In the genomic region with DNA sequence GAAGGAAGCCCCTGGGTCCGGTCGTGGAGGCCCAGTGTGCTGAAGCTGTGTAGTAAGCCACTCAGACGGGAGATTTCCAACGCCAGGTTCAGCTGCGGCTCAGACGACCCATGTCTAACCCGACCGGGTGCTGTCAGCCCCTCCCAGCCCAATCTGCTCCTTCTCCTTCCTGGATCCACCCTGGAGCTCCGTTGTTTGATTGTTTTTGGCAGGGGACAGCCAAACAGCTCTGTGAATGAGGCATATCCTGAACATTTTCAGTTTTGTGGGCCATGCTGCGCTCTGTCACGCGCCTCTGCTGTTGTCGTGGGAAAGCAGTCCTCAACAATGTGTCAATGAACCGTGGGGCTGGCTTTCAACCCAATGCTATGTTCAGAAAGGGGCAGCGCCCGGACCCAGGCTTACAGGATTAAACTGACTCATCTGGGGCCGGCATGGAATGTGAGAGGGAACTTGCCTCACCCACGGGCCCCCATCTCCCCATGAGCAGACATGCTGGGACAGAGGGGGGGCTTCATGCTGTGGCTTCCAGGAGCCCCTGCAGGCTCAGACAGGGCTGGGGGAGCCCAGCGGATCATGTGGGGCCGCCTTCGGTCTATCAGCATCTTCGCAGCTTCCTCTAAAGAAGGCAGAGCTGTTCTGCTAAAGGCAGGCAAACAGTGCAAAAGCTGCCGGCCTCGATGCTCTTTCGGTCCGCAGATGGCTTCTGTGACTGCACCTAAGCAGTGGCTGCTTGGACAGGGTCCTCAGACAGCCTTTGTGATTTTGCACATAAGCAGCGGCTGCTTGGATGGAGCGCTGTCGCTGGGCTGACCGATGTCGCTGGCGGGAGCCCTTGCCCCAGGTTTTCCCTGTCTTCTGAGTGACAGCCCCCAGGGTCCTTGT, we compare ENCODE assay signal across 12 cellular contexts.
DNase-seq lines count a peak whose midpoint lies in the region; ATAC-seq and TF ChIP-seq lines count a peak whose summit lies in the region.
"Had no signal": no experiment of that assay in that cellular context is flagged by ENCODE, and none has a peak within 500 bp of the region (broad histone marks: within the 10 kb centered on the region; RNA-seq: fewer than 3 reads in every experiment).

No MANE protein-coding gene starts in this region.

- peak overlapping the region; percentile 3 to 9 for H3K9ac ChIP-seq in duodenal mucosa (ENCODE audit: low read depth in 1 of 2, low read length in 2 of 2)

- H3K27ac ChIP-seq in duodenal mucosa (ENCODE audit: low read depth, low read length) (no peak overlapping the region), right lobe of liver (peak overlapping the region in 1 of 3 donors; percentile 34), upper lobe of right lung (peak overlapping the region; percentile 31)

- H3K4me1 ChIP-seq in duodenal mucosa (ENCODE audit: control insufficient read depth in 1 of 2, insufficient read depth in 2 of 2, low read length in 2 of 2) (peaks cover 17 to 20% of the 10 kb centered on the region in 2 donors), right lobe of liver (peaks cover 0 to 7% (median 0%) of the 10 kb centered on the region in 4 donors), upper lobe of right lung (peaks cover 7% of the 10 kb centered on the region)

- TF ChIP-seq CTCF in right lobe of liver (IDR thresholded peaks at IDR 0.05) (no peak), upper lobe of right lung (IDR thresholded peaks at IDR 0.05) (no peak)

- no peaks in the 10 kb centered on the region for H3K36me3 Mint-ChIP-seq in stimulated activated effector memory CD8-positive, alpha-beta T cell treated with anti-CD3 and anti-CD28 coated beads, Interleukin-12 subunit alpha, Interleukin-12 subunit beta, amount 100 ng/mL, for 72 hours

- H3K9me3 ChIP-seq in duodenal mucosa (ENCODE audit: control insufficient read depth in 1 of 2, low read length in 2 of 2): no peaks in the 10 kb centered on the region
- no peaks in the 10 kb centered on the region for H3K9me3 ChIP-seq in right lobe of liver
- H3K9me3 ChIP-seq in upper lobe of right lung: no peaks in the 10 kb centered on the region
- H3K9me3 ChIP-seq: upper lobe of left lung had no signal

- no peaks in the 10 kb centered on the region for H3K36me3 ChIP-seq in duodenal mucosa (ENCODE audit: control insufficient read depth in 1 of 2, insufficient read depth in 2 of 2, low read length in 2 of 2)
- H3K36me3 ChIP-seq in right lobe of liver: no peaks in the 10 kb centered on the region
- H3K36me3 ChIP-seq in upper lobe of right lung: no peaks in the 10 kb centered on the region
- H3K36me3 ChIP-seq: upper lobe of left lung had no signal

- H3K4me3 ChIP-seq in duodenal mucosa (ENCODE audit: low read depth in 1 of 2, low read length in 2 of 2): peak overlapping the region; percentile 14 to 28
- H3K4me3 ChIP-seq in right lobe of liver: no peak overlapping the region
- no peak overlapping the region for H3K4me3 ChIP-seq in upper lobe of right lung
- H3K4me3 ChIP-seq: upper lobe of left lung had no signal

- peak in 3 of 4 donors; percentile 8 to 12 (median 11) for ATAC-seq in right lobe of liver
- no peak for ATAC-seq in upper lobe of right lung
- ATAC-seq in HG02870 (IDR thresholded peaks at IDR 0.05; ENCODE audit: unreplicated experiment): no peak
- no peak for ATAC-seq in stimulated activated effector memory CD8-positive, alpha-beta T cell treated with anti-CD3 and anti-CD28 coated beads, Interleukin-12 subunit alpha, Interleukin-12 subunit beta, amount 100 ng/mL, for 72 hours

- no peaks in the 10 kb centered on the region for H3K4me1 Mint-ChIP-seq in stimulated activated effector memory CD8-positive, alpha-beta T cell treated with anti-CD3 and anti-CD28 coated beads, Interleukin-12 subunit alpha, Interleukin-12 subunit beta, amount 100 ng/mL, for 72 hours

- 53% methylated on average over 10 of the region's 32 CpGs for whole genome bisulfite sequencing in right lobe of liver (ENCODE audit: insufficient coverage, low coverage, low lambda C conversion rate, missing lambda C conversion rate)

- no peaks in the 10 kb centered on the region for H3K9me3 Mint-ChIP-seq in stimulated activated effector memory CD8-positive, alpha-beta T cell treated with anti-CD3 and anti-CD28 coated beads, Interleukin-12 subunit alpha, Interleukin-12 subunit beta, amount 100 ng/mL, for 72 hours

- H3K27me3 ChIP-seq in duodenal mucosa (ENCODE audit: control insufficient read depth in 1 of 2, insufficient read depth in 2 of 2, low read length in 2 of 2) (no peaks in the 10 kb centered on the region), right lobe of liver (no peaks in the 10 kb centered on the region), upper lobe of right lung (no peaks in the 10 kb centered on the region)
- H3K27me3 ChIP-seq: upper lobe of left lung had no signal

- H3K4me3 Mint-ChIP-seq in stimulated activated effector memory CD8-positive, alpha-beta T cell treated with anti-CD3 and anti-CD28 coated beads, Interleukin-12 subunit alpha, Interleukin-12 subunit beta, amount 100 ng/mL, for 72 hours: no peak overlapping the region

- no peak for TF ChIP-seq POLR2A in right lobe of liver (IDR thresholded peaks at IDR 0.05)

- DNase-seq in NCI-H82 (lab: John Stamatoyannopoulos, UW) (peak; percentile 34), NCI-H82 treated with DMSO at 0.1 percent for 48 hours (lab: John Stamatoyannopoulos, UW; ENCODE audit: unreplicated experiment) (no peak), right lobe of liver (no peak), upper lobe of right lung (no peak), inferior parietal cortex (ENCODE audit: extremely low spot score) (no peak)
- no peak for DNase-seq in stimulated activated effector memory CD8-positive, alpha-beta T cell treated with anti-CD3 and anti-CD28 coated beads, Interleukin-12 subunit alpha, Interleukin-12 subunit beta, amount 100 ng/mL, for 72 hours (ENCODE audit: low spot score in 2 of 2)
- DNase-seq: activated T-cell treated with anti-CD3 and anti-CD28 coated beads, Interleukin-2, amount 50 U/mL, for 48 hours; mesendoderm; NCI-H748 treated with DMSO at 0.1 percent for 48 hours had no signal

- intact Hi-C loops in right lobe of liver (cut with DNase I) (no loop called here), upper lobe of right lung (cut with DNase I) (no loop called here)

- no peak overlapping the region for H3K27ac Mint-ChIP-seq in stimulated activated effector memory CD8-positive, alpha-beta T cell treated with anti-CD3 and anti-CD28 coated beads, Interleukin-12 subunit alpha, Interleukin-12 subunit beta, amount 100 ng/mL, for 72 hours

Comparison
In these comparisons a context has a peak if more than half of its experiments do, and no peak if none do; other contexts are left out.
1. H3K4me3 ChIP-seq: peak in duodenal mucosa (2 of 2); none in right lobe of liver (0 of 3) and upper lobe of right lung (single experiment).
2. ATAC-seq: peak in right lobe of liver (3 of 4); none in upper lobe of right lung (single experiment), HG02870 (single experiment) and stimulated activated effector memory CD8-positive, alpha-beta T cell treated with anti-CD3 and anti-CD28 coated beads, Interleukin-12 subunit alpha, Interleukin-12 subunit beta, amount 100 ng/mL, for 72 hours (single experiment).